Comparison of ENCODE assay signal across 2 cellular contexts in genomic region chr17:18166894-18167293, GRCh38.
A peak's percentile ranks its signal among the peaks of the same experiment; 100 is the strongest.
TF ChIP-seq lines count a peak whose summit lies in the region.

No MANE protein-coding gene starts in this region.

TF ChIP-seq in IMR-90, 13 proteins besides CTCF, POLR2A, EP300 and RAD21:
- no peak for TF ChIP-seq BHLHE40 (IDR thresholded peaks at IDR 0.05; ENCODE audit: low read depth, low read length)
- TF ChIP-seq FOS (IDR thresholded peaks at IDR 0.05; ENCODE audit: low read depth, low read length) = no peak
- no peak for TF ChIP-seq RCOR1 (IDR thresholded peaks at IDR 0.05; ENCODE audit: insufficient replicate concordance, low read length)
- no peak for TF ChIP-seq CEBPB (IDR thresholded peaks at IDR 0.05; ENCODE audit: low read depth, low read length)
- no peak for TF ChIP-seq MXI1 (IDR thresholded peaks at IDR 0.05; ENCODE audit: borderline replicate concordance, low read depth, low read length)
- TF ChIP-seq USF2 (IDR thresholded peaks at IDR 0.05; ENCODE audit: low read depth, low read length) = no peak
- no peak for TF ChIP-seq NFE2L2 (IDR thresholded peaks at IDR 0.05; ENCODE audit: low read depth, low read length)
- no peak for TF ChIP-seq SMC3 (IDR thresholded peaks at IDR 0.05; ENCODE audit: low read depth, low read length)
- TF ChIP-seq RFX5 (IDR thresholded peaks at IDR 0.05; ENCODE audit: low read depth, low read length) = no peak
- TF ChIP-seq ELK1 (IDR thresholded peaks at IDR 0.05; ENCODE audit: borderline replicate concordance, low read depth, low read length) = no peak
- TF ChIP-seq MAZ (IDR thresholded peaks at IDR 0.05; ENCODE audit: borderline replicate concordance, low read depth, low read length) = no peak
- no peak for TF ChIP-seq MAFK (IDR thresholded peaks at IDR 0.05; ENCODE audit: low read depth, low read length)
- no peak for TF ChIP-seq CHD1 (IDR thresholded peaks at IDR 0.05; ENCODE audit: low read depth, low read length)
TF ChIP-seq in IMR-90: peak in this region for 0.

TF ChIP-seq in liver, 16 proteins besides CTCF, POLR2A, EP300 and RAD21:
- TF ChIP-seq FOXA2 (IDR thresholded peaks at IDR 0.05) (no peak), YY1 (IDR thresholded peaks at IDR 0.05) (no peak), GABPA (IDR thresholded peaks at IDR 0.05 in 1 of 2, conservative IDR thresholded peaks at IDR 0.05 in 1 of 2) (no peak), JUND (IDR thresholded peaks at IDR 0.05) (no peak), TAF1 (conservative IDR thresholded peaks at IDR 0.05) (no peak), HNF4G (IDR thresholded peaks at IDR 0.05) (no peak), NR2F2 (IDR thresholded peaks at IDR 0.05) (no peak), REST (IDR thresholded peaks at IDR 0.05) (peak; percentile 83)
